8 cellular contexts compared by ENCODE assay signal in the genomic region with DNA sequence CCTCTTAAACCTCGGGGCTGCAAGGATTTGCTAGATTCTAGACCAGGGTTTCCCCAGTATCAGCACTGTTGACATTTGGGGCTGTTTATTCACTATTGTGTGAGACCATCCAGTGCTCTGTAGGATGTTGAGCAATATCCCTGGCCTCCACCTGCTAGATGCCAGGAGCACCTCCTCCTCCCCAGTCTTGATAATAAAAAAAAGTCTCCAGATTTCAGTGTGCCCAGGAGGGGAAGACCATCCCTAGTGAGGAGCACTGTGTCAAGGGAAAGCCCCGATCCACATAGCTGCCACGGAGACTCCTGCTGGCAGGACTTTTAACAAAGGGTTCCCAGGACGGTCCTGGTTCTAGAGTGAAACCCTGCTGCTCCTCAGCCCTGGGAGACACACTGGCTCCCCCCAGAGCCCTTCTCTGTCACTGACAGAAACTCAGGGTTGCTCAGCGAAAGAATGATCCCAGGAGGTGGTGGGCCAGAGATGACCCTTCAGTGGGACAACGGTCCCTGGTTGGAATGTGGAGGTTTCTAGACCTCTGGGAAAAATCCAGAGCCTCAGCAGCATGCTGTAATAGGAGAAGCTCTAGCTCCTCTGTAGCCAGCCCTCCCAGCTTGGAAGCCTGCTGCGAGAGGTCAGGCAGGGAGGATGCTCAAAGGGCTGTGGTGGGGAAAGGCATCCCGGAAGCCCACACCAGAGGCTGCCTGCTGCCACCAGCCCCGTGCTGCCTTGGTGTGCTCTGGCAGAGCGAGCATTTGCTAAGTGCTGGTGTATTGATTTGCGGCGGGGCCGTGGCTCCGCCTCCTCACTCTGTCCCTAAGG. TPM values are rescaled to one million over a fixed set of nuclear protein-coding genes. Genes with fewer than 3 reads are reported as not detected.
DNase-seq lines count a peak whose midpoint lies in the region; ATAC-seq lines count a peak whose summit lies in the region.

No MANE protein-coding gene starts in this region.

- ATAC-seq in GM18907 (IDR thresholded peaks at IDR 0.05; ENCODE audit: unreplicated experiment): no peak
- no peak for ATAC-seq in stimulated activated naive CD8-positive, alpha-beta T cell treated with anti-CD3 and anti-CD28 coated beads, Interleukin-15, Interleukin-2, amounts not matched to agents 100 U/mL and 50 U/mL, for 24 hours

- peak overlapping the region; percentile 88 for H3K27ac ChIP-seq in angular gyrus (ENCODE audit: low read depth, low read length)

- peak; percentile 25 for DNase-seq in A172 (ENCODE audit: low spot score)
- DNase-seq in HuH-7.5 (ENCODE audit: low spot score): peak; percentile 91
- DNase-seq in left kidney (ENCODE audit: low read depth, low spot score): peak; percentile 88
- no peak for DNase-seq in inferior parietal cortex (ENCODE audit: extremely low spot score)
- no peak for DNase-seq in KG1 (lab: John Stamatoyannopoulos, UW)
- no peak for DNase-seq in stimulated activated naive CD8-positive, alpha-beta T cell treated with anti-CD3 and anti-CD28 coated beads, Interleukin-15, Interleukin-2, amounts not matched to agents 100 U/mL and 50 U/mL, for 24 hours

RNA-seq across cellular contexts. Expression of a gene that starts 20.3 kb away (rescaled TPM):
- total RNA-seq in A172 (2014; rRNA removed; shearing (Covaris generic)): not detected in 2 replicates

RNA-seq across cellular contexts. Expression of a gene that starts 34.1 kb away (rescaled TPM):
- total RNA-seq in A172 (2014; rRNA removed; shearing (Covaris generic)): 46.7 and 49.1 TPM in 2 replicates

RNA-seq across cellular contexts. Expression of a gene that starts 35.7 kb away (rescaled TPM):
- total RNA-seq in A172 (2014; rRNA removed; shearing (Covaris generic)): 85.9 and 101 TPM in 2 replicates

Comparison
In these comparisons a context has a peak if more than half of its experiments do, and no peak if none do; other contexts are left out.
1. DNase-seq: peak in A172 (single experiment), HuH-7.5 (single experiment) and left kidney (single experiment); none in inferior parietal cortex (single experiment), KG1 (single experiment) and stimulated activated naive CD8-positive, alpha-beta T cell treated with anti-CD3 and anti-CD28 coated beads, Interleukin-15, Interleukin-2, amounts not matched to agents 100 U/mL and 50 U/mL, for 24 hours (single experiment).